In the genomic region with DNA sequence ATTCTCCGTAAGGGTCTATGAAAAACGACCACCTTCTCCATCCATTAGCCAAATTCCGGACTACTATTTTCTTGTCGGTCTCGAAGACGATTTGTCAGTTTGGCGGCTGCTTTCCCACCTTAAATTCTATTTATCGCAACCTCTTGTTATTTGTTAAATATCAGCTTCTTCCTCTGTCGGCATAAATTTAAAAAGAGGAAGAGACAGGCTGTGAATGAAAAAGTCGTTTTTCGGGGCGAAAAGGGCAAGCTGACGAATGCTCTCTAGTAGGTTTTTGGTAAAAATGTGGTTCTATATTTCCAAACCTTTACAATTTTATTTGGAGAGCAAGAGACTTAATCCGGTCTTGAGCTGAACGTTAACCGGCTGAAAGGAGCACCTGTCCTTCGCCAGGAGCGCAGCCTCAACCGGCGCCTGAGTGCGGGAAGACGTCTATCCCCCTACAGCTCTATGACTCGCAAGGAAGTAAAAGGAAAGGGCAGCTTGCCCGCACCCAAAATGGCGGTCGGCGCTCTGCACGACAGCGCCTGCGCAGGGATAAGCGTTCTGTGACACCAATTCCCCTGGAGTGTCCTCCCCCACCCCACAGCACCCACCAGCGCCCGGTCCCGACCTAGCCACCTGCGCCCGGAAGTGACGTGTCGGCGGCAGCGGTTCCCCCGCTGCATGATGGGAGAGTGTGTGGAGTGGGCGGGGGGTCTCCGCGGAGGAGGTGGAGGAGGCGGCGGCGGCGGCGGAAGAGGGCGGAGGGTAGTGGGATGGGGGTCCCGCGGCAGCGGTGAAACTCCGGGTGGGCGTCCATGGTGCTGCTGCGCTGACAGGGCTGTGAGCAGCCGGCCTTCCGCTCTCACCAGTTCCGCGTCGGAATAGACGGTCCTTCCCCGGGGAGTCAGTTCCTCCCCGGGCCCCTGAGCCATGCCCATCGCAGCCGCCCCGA, we compare ENCODE assay signal across 1 cellular context.
TF ChIP-seq lines count a peak whose summit lies in the region.

AFTPH (plus strand) TSS at position 662 of the 937 bp plus-strand sequence. CDS start 27,147 bp downstream, outside the sequence.

TF ChIP-seq in K562, 482 proteins besides CTCF, POLR2A, EP300 and RAD21 (continued from another document and continues in another):
- TF ChIP-seq ZBTB40 (IDR thresholded peaks at IDR 0.05) (peak; percentile 92), ZBTB40 (CRISPR knock-in tag; IDR thresholded peaks at IDR 0.05) (no peak), ADNP (tag; IDR thresholded peaks at IDR 0.05) (no peak), KLF1 (tag; IDR thresholded peaks at IDR 0.05) (peak; percentile 76; the same call in 1 of the 2 replicates), ZNF146 (CRISPR knock-in tag; IDR thresholded peaks at IDR 0.05; ENCODE audit: unreplicated experiment) (no peak), DIDO1 (tag; IDR thresholded peaks at IDR 0.05; ENCODE audit: low read depth) (0 out of 2 replicates have a peak, but pooled peaks have one; percentile 59), CREB5 (CRISPR knock-in tag; IDR thresholded peaks at IDR 0.05) (no peak), SNRNP70 (optimal IDR thresholded peaks at IDR 0.05; ENCODE audit: low read depth, low read length) (no peak), HMG20B (CRISPR knock-in tag; IDR thresholded peaks at IDR 0.05) (no peak), HDAC2 (IDR thresholded peaks at IDR 0.05) (peak; percentile 10; the same call in 1 of the 2 replicates), SAFB2 (IDR thresholded peaks at IDR 0.05; ENCODE audit: borderline replicate concordance, low read depth, low read length, severe bottlenecking) (no peak), THAP12 (CRISPR knock-in tag; IDR thresholded peaks at IDR 0.05) (0 out of 2 replicates have a peak, but pooled peaks have one; percentile 6), TCFL5 (CRISPR knock-in tag; conservative IDR thresholded peaks at IDR 0.05) (no peak), ZBTB43 (CRISPR knock-in tag; IDR thresholded peaks at IDR 0.05) (no peak), KLF13 (tag; IDR thresholded peaks at IDR 0.05; ENCODE audit: borderline replicate concordance, low read depth) (0 out of 2 replicates have a peak, but pooled peaks have one; percentile 18)
- TF ChIP-seq, protein P1, sequence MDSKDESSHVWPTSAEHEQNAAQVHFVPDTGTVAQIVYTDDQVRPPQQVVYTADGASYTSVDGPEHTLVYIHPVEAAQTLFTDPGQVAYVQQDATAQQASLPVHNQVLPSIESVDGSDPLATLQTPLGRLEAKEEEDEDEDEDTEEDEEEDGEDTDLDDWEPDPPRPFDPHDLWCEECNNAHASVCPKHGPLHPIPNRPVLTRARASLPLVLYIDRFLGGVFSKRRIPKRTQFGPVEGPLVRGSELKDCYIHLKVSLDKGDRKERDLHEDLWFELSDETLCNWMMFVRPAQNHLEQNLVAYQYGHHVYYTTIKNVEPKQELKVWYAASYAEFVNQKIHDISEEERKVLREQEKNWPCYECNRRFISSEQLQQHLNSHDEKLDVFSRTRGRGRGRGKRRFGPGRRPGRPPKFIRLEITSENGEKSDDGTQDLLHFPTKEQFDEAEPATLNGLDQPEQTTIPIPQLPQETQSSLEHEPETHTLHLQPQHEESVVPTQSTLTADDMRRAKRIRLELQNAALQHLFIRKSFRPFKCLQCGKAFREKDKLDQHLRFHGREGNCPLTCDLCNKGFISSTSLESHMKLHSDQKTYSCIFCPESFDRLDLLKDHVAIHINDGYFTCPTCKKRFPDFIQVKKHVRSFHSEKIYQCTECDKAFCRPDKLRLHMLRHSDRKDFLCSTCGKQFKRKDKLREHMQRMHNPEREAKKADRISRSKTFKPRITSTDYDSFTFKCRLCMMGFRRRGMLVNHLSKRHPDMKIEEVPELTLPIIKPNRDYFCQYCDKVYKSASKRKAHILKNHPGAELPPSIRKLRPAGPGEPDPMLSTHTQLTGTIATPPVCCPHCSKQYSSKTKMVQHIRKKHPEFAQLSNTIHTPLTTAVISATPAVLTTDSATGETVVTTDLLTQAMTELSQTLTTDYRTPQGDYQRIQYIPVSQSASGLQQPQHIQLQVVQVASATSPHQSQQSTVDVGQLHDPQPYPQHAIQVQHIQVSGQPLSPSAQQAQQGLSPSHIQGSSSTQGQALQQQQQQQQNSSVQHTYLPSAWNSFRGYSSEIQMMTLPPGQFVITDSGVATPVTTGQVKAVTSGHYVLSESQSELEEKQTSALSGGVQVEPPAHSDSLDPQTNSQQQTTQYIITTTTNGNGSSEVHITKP (IDR thresholded peaks at IDR 0.05; ENCODE audit: partially characterized antibody) = no peak
- TF ChIP-seq, protein P2, sequence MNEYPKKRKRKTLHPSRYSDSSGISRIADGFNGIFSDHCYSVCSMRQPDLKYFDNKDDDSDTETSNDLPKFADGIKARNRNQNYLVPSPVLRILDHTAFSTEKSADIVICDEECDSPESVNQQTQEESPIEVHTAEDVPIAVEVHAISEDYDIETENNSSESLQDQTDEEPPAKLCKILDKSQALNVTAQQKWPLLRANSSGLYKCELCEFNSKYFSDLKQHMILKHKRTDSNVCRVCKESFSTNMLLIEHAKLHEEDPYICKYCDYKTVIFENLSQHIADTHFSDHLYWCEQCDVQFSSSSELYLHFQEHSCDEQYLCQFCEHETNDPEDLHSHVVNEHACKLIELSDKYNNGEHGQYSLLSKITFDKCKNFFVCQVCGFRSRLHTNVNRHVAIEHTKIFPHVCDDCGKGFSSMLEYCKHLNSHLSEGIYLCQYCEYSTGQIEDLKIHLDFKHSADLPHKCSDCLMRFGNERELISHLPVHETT (CRISPR knock-in tag; conservative IDR thresholded peaks at IDR 0.05 in 1 of 2, IDR thresholded peaks at IDR 0.05 in 1 of 2) = 0 out of 4 replicates have a peak, but pooled peaks of 1 of the 2 experiments have one; percentile 17
- TF ChIP-seq, protein P3, sequence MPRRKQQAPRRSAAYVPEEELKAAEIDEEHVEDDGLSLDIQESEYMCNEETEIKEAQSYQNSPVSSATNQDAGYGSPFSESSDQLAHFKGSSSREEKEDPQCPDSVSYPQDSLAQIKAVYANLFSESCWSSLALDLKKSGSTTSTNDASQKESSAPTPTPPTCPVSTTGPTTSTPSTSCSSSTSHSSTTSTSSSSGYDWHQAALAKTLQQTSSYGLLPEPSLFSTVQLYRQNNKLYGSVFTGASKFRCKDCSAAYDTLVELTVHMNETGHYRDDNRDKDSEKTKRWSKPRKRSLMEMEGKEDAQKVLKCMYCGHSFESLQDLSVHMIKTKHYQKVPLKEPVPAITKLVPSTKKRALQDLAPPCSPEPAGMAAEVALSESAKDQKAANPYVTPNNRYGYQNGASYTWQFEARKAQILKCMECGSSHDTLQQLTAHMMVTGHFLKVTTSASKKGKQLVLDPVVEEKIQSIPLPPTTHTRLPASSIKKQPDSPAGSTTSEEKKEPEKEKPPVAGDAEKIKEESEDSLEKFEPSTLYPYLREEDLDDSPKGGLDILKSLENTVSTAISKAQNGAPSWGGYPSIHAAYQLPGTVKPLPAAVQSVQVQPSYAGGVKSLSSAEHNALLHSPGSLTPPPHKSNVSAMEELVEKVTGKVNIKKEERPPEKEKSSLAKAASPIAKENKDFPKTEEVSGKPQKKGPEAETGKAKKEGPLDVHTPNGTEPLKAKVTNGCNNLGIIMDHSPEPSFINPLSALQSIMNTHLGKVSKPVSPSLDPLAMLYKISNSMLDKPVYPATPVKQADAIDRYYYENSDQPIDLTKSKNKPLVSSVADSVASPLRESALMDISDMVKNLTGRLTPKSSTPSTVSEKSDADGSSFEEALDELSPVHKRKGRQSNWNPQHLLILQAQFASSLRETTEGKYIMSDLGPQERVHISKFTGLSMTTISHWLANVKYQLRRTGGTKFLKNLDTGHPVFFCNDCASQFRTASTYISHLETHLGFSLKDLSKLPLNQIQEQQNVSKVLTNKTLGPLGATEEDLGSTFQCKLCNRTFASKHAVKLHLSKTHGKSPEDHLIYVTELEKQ (CRISPR knock-in tag; IDR thresholded peaks at IDR 0.05) = no peak
- TF ChIP-seq, protein P4, sequence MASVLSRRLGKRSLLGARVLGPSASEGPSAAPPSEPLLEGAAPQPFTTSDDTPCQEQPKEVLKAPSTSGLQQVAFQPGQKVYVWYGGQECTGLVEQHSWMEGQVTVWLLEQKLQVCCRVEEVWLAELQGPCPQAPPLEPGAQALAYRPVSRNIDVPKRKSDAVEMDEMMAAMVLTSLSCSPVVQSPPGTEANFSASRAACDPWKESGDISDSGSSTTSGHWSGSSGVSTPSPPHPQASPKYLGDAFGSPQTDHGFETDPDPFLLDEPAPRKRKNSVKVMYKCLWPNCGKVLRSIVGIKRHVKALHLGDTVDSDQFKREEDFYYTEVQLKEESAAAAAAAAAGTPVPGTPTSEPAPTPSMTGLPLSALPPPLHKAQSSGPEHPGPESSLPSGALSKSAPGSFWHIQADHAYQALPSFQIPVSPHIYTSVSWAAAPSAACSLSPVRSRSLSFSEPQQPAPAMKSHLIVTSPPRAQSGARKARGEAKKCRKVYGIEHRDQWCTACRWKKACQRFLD (CRISPR knock-in tag; IDR thresholded peaks at IDR 0.05) = no peak
